In genomic region chr19:1813197-1813836, GRCh38 we compare ENCODE assay signal across 1 cellular context.
TF ChIP-seq lines count a peak whose summit lies in the region.

No MANE protein-coding gene starts in this region.

TF ChIP-seq in GM23338, 12 proteins besides CTCF, POLR2A, EP300 and RAD21 (continued from another document):
- no peak for TF ChIP-seq ZNF462 (CRISPR knock-in tag; IDR thresholded peaks at IDR 0.05)
- no peak for TF ChIP-seq POLR2AphosphoS5 (IDR thresholded peaks at IDR 0.05; ENCODE audit: low read depth)
- TF ChIP-seq EZH2phosphoT487 (IDR thresholded peaks at IDR 0.05; ENCODE audit: unreplicated experiment) = no peak
- no peak for TF ChIP-seq STAT1 (IDR thresholded peaks at IDR 0.05; ENCODE audit: unreplicated experiment)
